ENCODE assay signal across 1 cellular context in the genomic region with DNA sequence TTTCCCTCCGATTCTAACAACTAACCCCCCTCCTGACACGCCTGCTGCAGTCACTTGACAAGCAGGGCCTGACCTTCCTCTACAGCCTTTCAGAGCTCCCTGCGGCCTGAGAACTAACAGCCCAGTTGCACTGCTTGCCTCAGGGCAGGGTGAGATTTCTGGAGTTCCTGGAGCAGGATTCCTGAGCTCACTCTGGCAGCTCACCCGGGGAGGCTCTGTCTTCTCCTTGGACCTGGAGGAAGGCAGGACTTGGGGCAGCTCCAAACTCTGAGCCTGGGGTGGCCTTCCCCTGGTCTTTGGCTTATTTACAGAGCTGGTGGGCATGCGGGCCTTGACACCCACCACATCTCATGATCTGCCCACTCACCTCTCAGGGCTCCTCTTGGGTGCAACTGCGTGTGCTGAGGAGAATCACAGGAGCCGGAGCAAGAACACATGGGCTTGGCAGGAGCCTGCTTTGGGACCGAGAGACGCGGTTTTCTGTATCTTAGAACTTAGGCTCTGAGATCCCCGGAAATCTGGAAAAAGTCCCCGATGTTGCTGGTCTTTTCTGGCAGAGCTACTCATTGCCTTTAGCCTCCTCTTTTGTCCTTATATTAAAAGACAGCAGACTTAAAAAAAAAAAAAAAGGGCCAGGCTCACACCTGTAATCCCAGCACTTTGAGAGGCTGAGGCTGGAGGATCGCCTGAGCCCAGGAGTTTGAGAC.
TF ChIP-seq lines count a peak whose summit lies in the region.

No MANE protein-coding gene starts in this region.

TF ChIP-seq in HEK293, 187 proteins besides CTCF, POLR2A, EP300 and RAD21 (continued from another document):
- no peak for TF ChIP-seq ZNF362 (tag by site-specific recombination; IDR thresholded peaks at IDR 0.05)
- no peak for TF ChIP-seq ZNF626 (tag by site-specific recombination; IDR thresholded peaks at IDR 0.05)
- TF ChIP-seq PRDM2 (tag by site-specific recombination; IDR thresholded peaks at IDR 0.05; ENCODE audit: borderline replicate concordance) = no peak
- TF ChIP-seq EGR2 (tag by site-specific recombination; IDR thresholded peaks at IDR 0.05; ENCODE audit: low read depth) = peak; percentile 59; the same call in 1 of the 2 replicates
- TF ChIP-seq KLF16 (tag by site-specific recombination; IDR thresholded peaks at IDR 0.05) = no peak
- TF ChIP-seq REST (tag by site-specific recombination; IDR thresholded peaks at IDR 0.05) = no peak
- TF ChIP-seq, protein P1, sequence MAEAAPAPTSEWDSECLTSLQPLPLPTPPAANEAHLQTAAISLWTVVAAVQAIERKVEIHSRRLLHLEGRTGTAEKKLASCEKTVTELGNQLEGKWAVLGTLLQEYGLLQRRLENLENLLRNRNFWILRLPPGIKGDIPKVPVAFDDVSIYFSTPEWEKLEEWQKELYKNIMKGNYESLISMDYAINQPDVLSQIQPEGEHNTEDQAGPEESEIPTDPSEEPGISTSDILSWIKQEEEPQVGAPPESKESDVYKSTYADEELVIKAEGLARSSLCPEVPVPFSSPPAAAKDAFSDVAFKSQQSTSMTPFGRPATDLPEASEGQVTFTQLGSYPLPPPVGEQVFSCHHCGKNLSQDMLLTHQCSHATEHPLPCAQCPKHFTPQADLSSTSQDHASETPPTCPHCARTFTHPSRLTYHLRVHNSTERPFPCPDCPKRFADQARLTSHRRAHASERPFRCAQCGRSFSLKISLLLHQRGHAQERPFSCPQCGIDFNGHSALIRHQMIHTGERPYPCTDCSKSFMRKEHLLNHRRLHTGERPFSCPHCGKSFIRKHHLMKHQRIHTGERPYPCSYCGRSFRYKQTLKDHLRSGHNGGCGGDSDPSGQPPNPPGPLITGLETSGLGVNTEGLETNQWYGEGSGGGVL (tag by site-specific recombination; IDR thresholded peaks at IDR 0.05) = no peak
